8 cellular contexts compared by ENCODE assay signal in the genomic region with DNA sequence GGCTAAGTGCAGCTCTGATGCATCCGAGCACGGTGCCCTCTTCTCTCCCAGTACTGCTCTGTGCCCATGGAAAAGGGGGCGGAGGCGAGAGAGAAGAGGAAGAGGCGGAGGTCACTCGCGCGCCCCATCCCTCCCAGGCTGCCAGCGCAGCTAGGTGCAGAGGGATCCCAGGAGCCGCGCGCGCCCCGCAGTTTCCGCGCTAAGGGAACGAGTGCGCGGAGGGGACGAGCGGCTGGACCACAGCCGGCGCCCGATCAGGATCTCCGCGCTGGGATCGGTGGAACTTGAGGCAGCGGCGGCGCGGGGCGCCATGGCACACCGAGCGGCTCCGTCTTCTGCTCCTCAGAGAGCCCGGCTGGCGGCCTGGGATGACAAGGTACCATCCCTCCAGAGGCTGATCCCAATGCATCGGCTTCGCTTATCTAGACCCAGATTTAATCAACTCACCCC. TPM values are rescaled to one million over a fixed set of nuclear protein-coding genes. Genes with fewer than 3 reads are reported as not detected.
DNase-seq lines count a peak whose midpoint lies in the region; ATAC-seq lines count a peak whose summit lies in the region.

A gene with protein sequence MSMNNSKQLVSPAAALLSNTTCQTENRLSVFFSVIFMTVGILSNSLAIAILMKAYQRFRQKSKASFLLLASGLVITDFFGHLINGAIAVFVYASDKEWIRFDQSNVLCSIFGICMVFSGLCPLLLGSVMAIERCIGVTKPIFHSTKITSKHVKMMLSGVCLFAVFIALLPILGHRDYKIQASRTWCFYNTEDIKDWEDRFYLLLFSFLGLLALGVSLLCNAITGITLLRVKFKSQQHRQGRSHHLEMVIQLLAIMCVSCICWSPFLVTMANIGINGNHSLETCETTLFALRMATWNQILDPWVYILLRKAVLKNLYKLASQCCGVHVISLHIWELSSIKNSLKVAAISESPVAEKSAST (plus strand): TSS at position 114 of the 450 bp plus-strand sequence. CDS start 1,770 bp downstream, outside the sequence.

- H3K27me3 Mint-ChIP-seq in activated T-helper 1 cell treated with anti-CD3 and anti-CD28 coated beads, Interleukin-12 subunit alpha, Interleukin-12 subunit beta, Interleukin-2, Interleukin-4 antibody, amounts not matched to agents 30 ng/mL and 10 ng/mL and 1 ng/mL, durations not matched to agents 14 hours and 24 hours and 36 hours (ENCODE audit: insufficient read depth): peaks cover 31% of the 10 kb centered on the region

- no peaks in the 10 kb centered on the region for H3K36me3 Mint-ChIP-seq in stimulated activated effector memory CD8-positive, alpha-beta T cell treated with anti-CD3 and anti-CD28 coated beads, Interleukin-12 subunit alpha, Interleukin-12 subunit beta, amount 100 ng/mL, for 72 hours
- no peaks in the 10 kb centered on the region for H3K36me3 Mint-ChIP-seq in activated T-helper 1 cell treated with anti-CD3 and anti-CD28 coated beads, Interleukin-12 subunit alpha, Interleukin-12 subunit beta, Interleukin-2, Interleukin-4 antibody, amounts not matched to agents 30 ng/mL and 10 ng/mL and 1 ng/mL, durations not matched to agents 14 hours and 24 hours and 36 hours (ENCODE audit: low read depth)

- DNase-seq in amniotic epithelial cell (ENCODE audit: low read depth) (peak; percentile 19), kidney glomerular epithelial cell (lab: John Stamatoyannopoulos, UW) (no peak)
- DNase-seq in stimulated activated effector memory CD8-positive, alpha-beta T cell treated with anti-CD3 and anti-CD28 coated beads, Interleukin-12 subunit alpha, Interleukin-12 subunit beta, amount 100 ng/mL, for 72 hours (ENCODE audit: low spot score in 2 of 2): no peak
- DNase-seq in activated T-helper 1 cell treated with anti-CD3 and anti-CD28 coated beads, Interleukin-12 subunit alpha, Interleukin-12 subunit beta, Interleukin-2, Interleukin-4 antibody, amounts not matched to agents 30 ng/mL and 10 ng/mL and 1 ng/mL, durations not matched to agents 14 hours and 24 hours and 36 hours (ENCODE audit: low spot score): no peak

- H3K27ac Mint-ChIP-seq in stimulated activated effector memory CD8-positive, alpha-beta T cell treated with anti-CD3 and anti-CD28 coated beads, Interleukin-12 subunit alpha, Interleukin-12 subunit beta, amount 100 ng/mL, for 72 hours: no peak within 1 kb of the TSS
- H3K27ac Mint-ChIP-seq in activated T-helper 1 cell treated with anti-CD3 and anti-CD28 coated beads, Interleukin-12 subunit alpha, Interleukin-12 subunit beta, Interleukin-2, Interleukin-4 antibody, amounts not matched to agents 30 ng/mL and 10 ng/mL and 1 ng/mL, durations not matched to agents 14 hours and 24 hours and 36 hours: no peak within 1 kb of the TSS

- H3K9ac ChIP-seq in iPS-18a (ENCODE audit: low read length): no peak within 1 kb of the TSS

- H3K9me3 ChIP-seq in iPS-18a (ENCODE audit: control insufficient read depth, low read depth, low read length): no peaks in the 10 kb centered on the region

- ATAC-seq in HG03432 (IDR thresholded peaks at IDR 0.05; ENCODE audit: unreplicated experiment): peak; percentile 46
- ATAC-seq in stimulated activated effector memory CD8-positive, alpha-beta T cell treated with anti-CD3 and anti-CD28 coated beads, Interleukin-12 subunit alpha, Interleukin-12 subunit beta, amount 100 ng/mL, for 72 hours: peak; percentile 26
- ATAC-seq in GM19328 (IDR thresholded peaks at IDR 0.05; ENCODE audit: unreplicated experiment): no peak
- no peak for ATAC-seq in GM18858 (IDR thresholded peaks at IDR 0.05; ENCODE audit: unreplicated experiment)

- H3K4me3 Mint-ChIP-seq in stimulated activated effector memory CD8-positive, alpha-beta T cell treated with anti-CD3 and anti-CD28 coated beads, Interleukin-12 subunit alpha, Interleukin-12 subunit beta, amount 100 ng/mL, for 72 hours: no peak within 1 kb of the TSS
- no peak within 1 kb of the TSS for H3K4me3 Mint-ChIP-seq in activated T-helper 1 cell treated with anti-CD3 and anti-CD28 coated beads, Interleukin-12 subunit alpha, Interleukin-12 subunit beta, Interleukin-2, Interleukin-4 antibody, amounts not matched to agents 30 ng/mL and 10 ng/mL and 1 ng/mL, durations not matched to agents 14 hours and 24 hours and 36 hours

- H3K27ac ChIP-seq in iPS-18a (ENCODE audit: low read length): no peak within 1 kb of the TSS

- no peaks in the 10 kb centered on the region for H3K4me1 Mint-ChIP-seq in stimulated activated effector memory CD8-positive, alpha-beta T cell treated with anti-CD3 and anti-CD28 coated beads, Interleukin-12 subunit alpha, Interleukin-12 subunit beta, amount 100 ng/mL, for 72 hours
- no peaks in the 10 kb centered on the region for H3K4me1 Mint-ChIP-seq in activated T-helper 1 cell treated with anti-CD3 and anti-CD28 coated beads, Interleukin-12 subunit alpha, Interleukin-12 subunit beta, Interleukin-2, Interleukin-4 antibody, amounts not matched to agents 30 ng/mL and 10 ng/mL and 1 ng/mL, durations not matched to agents 14 hours and 24 hours and 36 hours (ENCODE audit: low read depth)

- H3K4me3 ChIP-seq in iPS-18a (ENCODE audit: low read length): peak within 1 kb of the TSS; percentile 75

- no peaks in the 10 kb centered on the region for H3K4me1 ChIP-seq in iPS-18a (ENCODE audit: control insufficient read depth, low read depth, low read length)

- peaks cover 48% of the 10 kb centered on the region for H3K27me3 ChIP-seq in iPS-18a (ENCODE audit: control insufficient read depth, insufficient read depth, low read length)

- no peaks in the 10 kb centered on the region for H3K9me3 Mint-ChIP-seq in stimulated activated effector memory CD8-positive, alpha-beta T cell treated with anti-CD3 and anti-CD28 coated beads, Interleukin-12 subunit alpha, Interleukin-12 subunit beta, amount 100 ng/mL, for 72 hours
- H3K9me3 Mint-ChIP-seq in activated T-helper 1 cell treated with anti-CD3 and anti-CD28 coated beads, Interleukin-12 subunit alpha, Interleukin-12 subunit beta, Interleukin-2, Interleukin-4 antibody, amounts not matched to agents 30 ng/mL and 10 ng/mL and 1 ng/mL, durations not matched to agents 14 hours and 24 hours and 36 hours: no peaks in the 10 kb centered on the region

- intact Hi-C loops in activated T-helper 1 cell treated with anti-CD3 and anti-CD28 coated beads, Interleukin-12 subunit alpha, Interleukin-12 subunit beta, Interleukin-2, Interleukin-4 antibody, amounts not matched to agents 30 ng/mL and 10 ng/mL and 1 ng/mL, durations not matched to agents 14 hours and 24 hours and 36 hours (cut with micrococcal nuclease): no loop called here

- H3K36me3 ChIP-seq in iPS-18a (ENCODE audit: control insufficient read depth, low read depth, low read length): no peaks in the 10 kb centered on the region

RNA-seq across cellular contexts. Expression of the gene that starts here (rescaled TPM):
- total RNA-seq in activated T-helper 1 cell treated with anti-CD3 and anti-CD28 coated beads, Interleukin-12 subunit alpha, Interleukin-12 subunit beta, Interleukin-2, Interleukin-4 antibody, amounts not matched to agents 30 ng/mL and 10 ng/mL and 1 ng/mL, durations not matched to agents 14 hours and 24 hours and 36 hours: not detected in 2 replicates

Comparison
In these comparisons a context has a peak if more than half of its experiments do, and no peak if none do; other contexts are left out.
1. ATAC-seq: peak in HG03432 (single experiment) and stimulated activated effector memory CD8-positive, alpha-beta T cell treated with anti-CD3 and anti-CD28 coated beads, Interleukin-12 subunit alpha, Interleukin-12 subunit beta, amount 100 ng/mL, for 72 hours (single experiment); none in GM19328 (single experiment) and GM18858 (single experiment).